ENCODE assay signal across 2 cellular contexts in genomic region chr5:14213253-14213652, GRCh38.
TF ChIP-seq lines count a peak whose summit lies in the region.

No MANE protein-coding gene starts in this region.

TF ChIP-seq in IMR-90, 13 proteins besides CTCF, POLR2A, EP300 and RAD21 (continued from another document):
- TF ChIP-seq NFE2L2 (IDR thresholded peaks at IDR 0.05; ENCODE audit: low read depth, low read length) (no peak), SMC3 (IDR thresholded peaks at IDR 0.05; ENCODE audit: low read depth, low read length) (no peak), RCOR1 (IDR thresholded peaks at IDR 0.05; ENCODE audit: insufficient replicate concordance, low read length) (no peak), MAFK (IDR thresholded peaks at IDR 0.05; ENCODE audit: low read depth, low read length) (no peak), BHLHE40 (IDR thresholded peaks at IDR 0.05; ENCODE audit: low read depth, low read length) (no peak), MAZ (IDR thresholded peaks at IDR 0.05; ENCODE audit: borderline replicate concordance, low read depth, low read length) (no peak), USF2 (IDR thresholded peaks at IDR 0.05; ENCODE audit: low read depth, low read length) (no peak), ELK1 (IDR thresholded peaks at IDR 0.05; ENCODE audit: borderline replicate concordance, low read depth, low read length) (no peak), FOS (IDR thresholded peaks at IDR 0.05; ENCODE audit: low read depth, low read length) (no peak), MXI1 (IDR thresholded peaks at IDR 0.05; ENCODE audit: borderline replicate concordance, low read depth, low read length) (no peak), CHD1 (IDR thresholded peaks at IDR 0.05; ENCODE audit: low read depth, low read length) (no peak), RFX5 (IDR thresholded peaks at IDR 0.05; ENCODE audit: low read depth, low read length) (no peak)

TF ChIP-seq in GM12878, 131 proteins besides CTCF, POLR2A, EP300 and RAD21:
- TF ChIP-seq USF2 (IDR thresholded peaks at IDR 0.05; ENCODE audit: borderline replicate concordance, low read depth, low read length) (no peak), RBBP5 (conservative IDR thresholded peaks at IDR 0.05) (no peak), YY1 (IDR thresholded peaks at IDR 0.05; ENCODE audit: low read depth, low read length) (no peak), RB1 (IDR thresholded peaks at IDR 0.05; ENCODE audit: borderline replicate concordance) (no peak), JUND (IDR thresholded peaks at IDR 0.05; ENCODE audit: low read depth, low read length) (no peak), PRDM15 (CRISPR knock-in tag; IDR thresholded peaks at IDR 0.05) (no peak)
